9 cellular contexts compared by ENCODE assay signal in genomic region chr3:9617736-9618135, GRCh38.
"Had no signal": no experiment of that assay in that cellular context is flagged by ENCODE, and none has a peak within 500 bp of the region (broad histone marks: within the 10 kb centered on the region; RNA-seq: fewer than 3 reads in every experiment).

No MANE protein-coding gene starts in this region.

- ATAC-seq: GM23338, HCT116 had no signal

- H3K9me3 ChIP-seq: HAP-1 had no signal

- H3K36me3 ChIP-seq: HAP-1 had no signal

- H3K9ac ChIP-seq: GM23248 had no signal

- H3K4me2 ChIP-seq: GM23338 had no signal

- H2AFZ ChIP-seq: GM23248 had no signal

- H3K4me3 ChIP-seq: GM23248, GM23338, HAP-1 had no signal

- DNase-seq: GM23248, GOT3, H7, H9, HCEC 1CT, HFFc6 had no signal

- H3K27ac ChIP-seq: GM23248 had no signal
